Comparison of ENCODE assay signal across 9 cellular contexts in genomic region chr1:90362163-90362562, GRCh38.
"Had no signal": no experiment of that assay in that cellular context is flagged by ENCODE, and none has a peak within 500 bp of the region (broad histone marks: within the 10 kb centered on the region; RNA-seq: fewer than 3 reads in every experiment).

No MANE protein-coding gene starts in this region.

- DNase-seq: GM23248, GOT3, H7, H9, HCEC 1CT, HFFc6 had no signal

- H3K4me3 ChIP-seq: GM23248, GM23338, HAP-1 had no signal

- H3K4me3 Mint-ChIP-seq: GM23338, H9, HFFc6 had no signal

- H3K9me3 ChIP-seq: HAP-1 had no signal

- H3K27ac ChIP-seq: GM23248 had no signal

- H3K9me3 Mint-ChIP-seq: GM23338, H9 had no signal

- H3K9ac ChIP-seq: GM23248 had no signal

- H2AFZ ChIP-seq: GM23248, GM23338 had no signal

- H3K36me3 ChIP-seq: HAP-1 had no signal

- H3K27ac Mint-ChIP-seq: GM23338, H9, HFFc6 had no signal

- H3K4me2 ChIP-seq: GM23338 had no signal

- H3K4me1 ChIP-seq: HAP-1 had no signal

- ATAC-seq: GM23338, HCT116 had no signal
